In genomic region chr2:105765415-105766299, GRCh38 we compare ENCODE assay signal across 11 cellular contexts. TPM values are rescaled to one million over a fixed set of nuclear protein-coding genes. Genes with fewer than 3 reads are reported as not detected.
A peak's percentile ranks its signal among the peaks of the same experiment; 100 is the strongest.
DNase-seq lines count a peak whose midpoint lies in the region; ATAC-seq, FAIRE-seq and TF ChIP-seq lines count a peak whose summit lies in the region.
"Had no signal": no experiment of that assay in that cellular context is flagged by ENCODE, and none has a peak within 500 bp of the region (broad histone marks: within the 10 kb centered on the region; RNA-seq: fewer than 3 reads in every experiment).

No MANE protein-coding gene starts in this region.

- H3K9me2 ChIP-seq in hepatocyte (replicated peaks; ENCODE audit: insufficient read depth), result no peaks in the 10 kb centered on the region

- 96% methylated on average over 10 of the region's 10 CpGs for WGBS in hepatocyte (ENCODE audit: low lambda C conversion rate, missing lambda C conversion rate)

- peaks cover 3% of the 10 kb centered on the region for H3K36me3 ChIP-seq in CD4-positive, alpha-beta memory T cell (ENCODE audit: insufficient read depth, low read length)
- H3K36me3 ChIP-seq in bronchial epithelial cell (ENCODE audit: control insufficient read depth, insufficient read depth, low read length) (peaks cover 4% of the 10 kb centered on the region), hepatocyte (replicated peaks; ENCODE audit: insufficient read depth, low read depth) (no peaks in the 10 kb centered on the region)

- H2AFZ ChIP-seq in hepatocyte, result no peak overlapping the region

- H3K27me3 Mint-ChIP-seq in CD4-positive, alpha-beta memory T cell, result no peaks in the 10 kb centered on the region
- no peaks in the 10 kb centered on the region for H3K27me3 Mint-ChIP-seq in T-helper 2 cell treated with Interferon-gamma antibody and Interleukin-4, amounts not matched to agents 5 μg/mL and 100 μg/mL, for 36 hours (ENCODE audit: low read depth)
- H3K27me3 Mint-ChIP-seq in natural killer cell treated with Interleukin-12 subunit alpha and Interleukin-12 subunit beta and Interleukin-15 and Interleukin-18, amount 100 ng/mL, for 72 hours, result no peaks in the 10 kb centered on the region

- CTCF ChIA-PET in CD4-positive, alpha-beta memory T cell (lab: Charles Lee; ENCODE audit: partially characterized antibody), result interaction anchor here (0.7 to 1.4 kb wide), 3 partner anchors 10 to 189 kb away, joined by 3 to 5 read pairs (median 4); no protein-coding TSS in a partner anchor

- peaks cover 0 to 4% (median 0%) of the 10 kb centered on the region in 8 donors for H3K9me3 Mint-ChIP-seq in CD4-positive, alpha-beta memory T cell
- H3K9me3 Mint-ChIP-seq in T-helper 2 cell treated with Interferon-gamma antibody and Interleukin-4, amounts not matched to agents 5 μg/mL and 100 μg/mL, for 36 hours, result no peaks in the 10 kb centered on the region
- H3K9me3 Mint-ChIP-seq in natural killer cell treated with Interleukin-12 subunit alpha and Interleukin-12 subunit beta and Interleukin-15 and Interleukin-18, amount 100 ng/mL, for 72 hours, result no peaks in the 10 kb centered on the region

- no peaks in the 10 kb centered on the region for H3K9me3 ChIP-seq in CD4-positive, alpha-beta memory T cell (ENCODE audit: control insufficient read depth in 1 of 2, low read length in 2 of 2)
- H3K9me3 ChIP-seq in hepatocyte (ENCODE audit: low read depth), result no peaks in the 10 kb centered on the region

- H3K4me3 Mint-ChIP-seq in CD4-positive, alpha-beta memory T cell, result peak overlapping the region in 7 of 8 donors; percentile 21 to 72 (median 47)
- H3K4me3 Mint-ChIP-seq in T-helper 2 cell treated with Interferon-gamma antibody and Interleukin-4, amounts not matched to agents 5 μg/mL and 100 μg/mL, for 36 hours, result no peak overlapping the region
- H3K4me3 Mint-ChIP-seq in natural killer cell treated with Interleukin-12 subunit alpha and Interleukin-12 subunit beta and Interleukin-15 and Interleukin-18, amount 100 ng/mL, for 72 hours, result no peak overlapping the region

- peaks cover 36 to 65% of the 10 kb centered on the region in 2 donors for H3K36me3 Mint-ChIP-seq in CD4-positive, alpha-beta memory T cell
- H3K36me3 Mint-ChIP-seq in T-helper 2 cell treated with Interferon-gamma antibody and Interleukin-4, amounts not matched to agents 5 μg/mL and 100 μg/mL, for 36 hours (ENCODE audit: low read depth), result peaks cover 44% of the 10 kb centered on the region
- no peaks in the 10 kb centered on the region for H3K36me3 Mint-ChIP-seq in natural killer cell treated with Interleukin-12 subunit alpha and Interleukin-12 subunit beta and Interleukin-15 and Interleukin-18, amount 100 ng/mL, for 72 hours

- intact Hi-C loops in CD4-positive, alpha-beta memory T cell (cut with micrococcal nuclease), result loop anchor here (2.0 kb wide), 1 partner anchor 15 kb away; no protein-coding TSS in a partner anchor

- H3K4me3 ChIP-seq in CD4-positive, alpha-beta memory T cell (ENCODE audit: low read length in 2 of 2), result no peak overlapping the region
- no peak overlapping the region for H3K4me3 ChIP-seq in bronchial epithelial cell (ENCODE audit: low read depth, low read length)
- no peak overlapping the region for H3K4me3 ChIP-seq in hepatocyte
- H3K4me3 ChIP-seq: BLaER1 had no signal

- H3K27ac Mint-ChIP-seq in CD4-positive, alpha-beta memory T cell, result peak overlapping the region; percentile 86 to 95 (median 91)
- H3K27ac Mint-ChIP-seq in T-helper 2 cell treated with Interferon-gamma antibody and Interleukin-4, amounts not matched to agents 5 μg/mL and 100 μg/mL, for 36 hours, result peak overlapping the region; percentile 75
- peak overlapping the region; percentile 21 to 66 for H3K27ac Mint-ChIP-seq in natural killer cell treated with Interleukin-12 subunit alpha and Interleukin-12 subunit beta and Interleukin-15 and Interleukin-18, amount 100 ng/mL, for 72 hours

- TF ChIP-seq CTCF in bronchial epithelial cell (IDR thresholded peaks at IDR 0.05; ENCODE audit: insufficient read depth, low read length, severe bottlenecking) (no peak), hepatocyte (IDR thresholded peaks at IDR 0.05; ENCODE audit: poor library complexity) (no peak)

- ATAC-seq in natural killer cell treated with Interleukin-12 subunit alpha and Interleukin-12 subunit beta and Interleukin-15 and Interleukin-18, amount 100 ng/mL, for 72 hours, result no peak
- ATAC-seq in HG03439 (IDR thresholded peaks at IDR 0.05; ENCODE audit: unreplicated experiment) (no peak), HG03469 (IDR thresholded peaks at IDR 0.05; ENCODE audit: unreplicated experiment) (no peak)

- H3K79me2 ChIP-seq in hepatocyte, result peaks cover 100% of the 10 kb centered on the region

- peak in 3 of 5 donors; percentile 37 to 71 (median 43) for DNase-seq in CD4-positive, alpha-beta memory T cell
- no peak for DNase-seq in T-helper 2 cell treated with Interferon-gamma antibody and Interleukin-4, amounts not matched to agents 5 μg/mL and 100 μg/mL, for 36 hours (ENCODE audit: low spot score)
- DNase-seq in bronchial epithelial cell (ENCODE audit: low read depth) (peak; percentile 84), HuH-7 (ENCODE audit: low spot score) (no peak), hepatocyte (ENCODE audit: low spot score) (no peak)
- no peak for DNase-seq in natural killer cell treated with Interleukin-12 subunit alpha and Interleukin-12 subunit beta and Interleukin-15 and Interleukin-18, amount 100 ng/mL, for 72 hours (ENCODE audit: low spot score)
- DNase-seq: NCI-H2081 treated with DMSO at 0.1 percent for 48 hours, Right ventricle myocardium superior had no signal

- peaks cover 76 to 100% (median 89%) of the 10 kb centered on the region in 4 donors for H3K4me1 Mint-ChIP-seq in CD4-positive, alpha-beta memory T cell
- H3K4me1 Mint-ChIP-seq in T-helper 2 cell treated with Interferon-gamma antibody and Interleukin-4, amounts not matched to agents 5 μg/mL and 100 μg/mL, for 36 hours (ENCODE audit: low read depth), result peaks cover 73% of the 10 kb centered on the region
- peaks cover 57 to 59% of the 10 kb centered on the region in 2 donors for H3K4me1 Mint-ChIP-seq in natural killer cell treated with Interleukin-12 subunit alpha and Interleukin-12 subunit beta and Interleukin-15 and Interleukin-18, amount 100 ng/mL, for 72 hours (ENCODE audit: low read depth in 2 of 2)

- no peaks in the 10 kb centered on the region for H3K27me3 ChIP-seq in CD4-positive, alpha-beta memory T cell (ENCODE audit: insufficient read depth, low read length)
- no peaks in the 10 kb centered on the region for H3K27me3 ChIP-seq in bronchial epithelial cell (ENCODE audit: control insufficient read depth, insufficient read depth, low read length)
- H3K27me3 ChIP-seq in hepatocyte, result no peaks in the 10 kb centered on the region
- H3K27me3 ChIP-seq: BLaER1 had no signal

- FAIRE-seq in bronchial epithelial cell (lab: Jason Lieb, UNC), result no peak

- peaks cover 100% of the 10 kb centered on the region for H3K4me1 ChIP-seq in CD4-positive, alpha-beta memory T cell (ENCODE audit: insufficient read depth, low read length)
- H3K4me1 ChIP-seq in hepatocyte (ENCODE audit: insufficient read depth), result peaks cover 14% of the 10 kb centered on the region

- peaks cover 87% of the 10 kb centered on the region for H4K20me1 ChIP-seq in hepatocyte (ENCODE audit: insufficient read depth, poor library complexity, severe bottlenecking)

- peak overlapping the region; percentile 41 for H3K27ac ChIP-seq in CD4-positive, alpha-beta memory T cell (ENCODE audit: low read depth, low read length)
- no peak overlapping the region for H3K27ac ChIP-seq in hepatocyte
- H3K27ac ChIP-seq: BLaER1 had no signal

- POLR2A ChIA-PET in CD4-positive, alpha-beta memory T cell (lab: Charles Lee; ENCODE audit: partially characterized antibody), result interaction anchor here (0.7 to 4.5 kb wide), 7 partner anchors 8 to 329 kb away, joined by 3 to 25 read pairs (median 5); no protein-coding TSS in a partner anchor

- no peak overlapping the region for H3K4me2 ChIP-seq in hepatocyte
- H3K4me2 ChIP-seq: BLaER1 had no signal

RNA-seq across cellular contexts. Expression of gene NCK2, which starts 20.9 kb away (rescaled TPM):
- 10 to 100 TPM; 98.1 to 98.6 TPM for total RNA-seq in CD4-positive, alpha-beta memory T cell
- polyA plus RNA-seq in CD4-positive, alpha-beta memory T cell, result 10 to 100 TPM; 58.0 to 76.6 TPM
- total RNA-seq in bronchial epithelial cell (90.0 and 99.3 TPM in 2 replicates), hepatocyte (71.9 and 72.6 TPM in 2 replicates)
- total RNA-seq in natural killer cell treated with Interleukin-12 subunit alpha and Interleukin-12 subunit beta and Interleukin-15 and Interleukin-18, amount 100 ng/mL, for 72 hours, result 10 to 100 TPM; 44.7 to 47.4 TPM
- 80.3 and 100 TPM in 2 replicates for polyA plus RNA-seq in hepatocyte

Comparison
In these comparisons a context has a peak if more than half of its experiments do, and no peak if none do; other contexts are left out.
1. DNase-seq: peak in CD4-positive, alpha-beta memory T cell (3 of 5) and bronchial epithelial cell (single experiment); none in T-helper 2 cell treated with Interferon-gamma antibody and Interleukin-4, amounts not matched to agents 5 μg/mL and 100 μg/mL, for 36 hours (single experiment), natural killer cell treated with Interleukin-12 subunit alpha and Interleukin-12 subunit beta and Interleukin-15 and Interleukin-18, amount 100 ng/mL, for 72 hours (single experiment), HuH-7 (single experiment) and hepatocyte (single experiment).
2. H3K4me3 Mint-ChIP-seq: peak in CD4-positive, alpha-beta memory T cell (7 of 8); none in T-helper 2 cell treated with Interferon-gamma antibody and Interleukin-4, amounts not matched to agents 5 μg/mL and 100 μg/mL, for 36 hours (single experiment) and natural killer cell treated with Interleukin-12 subunit alpha and Interleukin-12 subunit beta and Interleukin-15 and Interleukin-18, amount 100 ng/mL, for 72 hours (single experiment).
3. Peak in every context shown above with its lines, with median percentiles within 50 percentile points of each other: H3K27ac Mint-ChIP-seq.